ENCODE assay signal across 19 cellular contexts in genomic region chr5:147872744-147873435, GRCh38. TPM values are rescaled to one million over a fixed set of nuclear protein-coding genes. Genes with fewer than 3 reads are reported as not detected.
"Had no signal": no experiment of that assay in that cellular context is flagged by ENCODE, and none has a peak within 500 bp of the region (broad histone marks: within the 10 kb centered on the region; RNA-seq: fewer than 3 reads in every experiment).

No MANE protein-coding gene starts in this region.

RNA-seq across cellular contexts. Expression of gene SCGB3A2, which starts 5.6 kb away (rescaled TPM):
- total RNA-seq: chondrocyte; esophagus squamous epithelium; heart right ventricle; kidney; left lobe of liver; liver; mesothelial cell of epicardium; mucosa of descending colon; natural killer cell treated with Interleukin-12 subunit alpha and Interleukin-12 subunit beta and Interleukin-15 and Interleukin-18, amount 100 ng/mL, for 72 hours; osteocyte; psoas muscle; renal cortical epithelial cell; sigmoid colon; skeletal muscle tissue; spleen; testis; urinary bladder had no signal
- polyA plus RNA-seq: liver, urinary bladder had no signal

RNA-seq across cellular contexts. Expression of gene C5orf46, which starts 33.4 kb away (rescaled TPM):
- total RNA-seq: colonic mucosa; esophagus squamous epithelium; kidney; left lobe of liver; liver; lung; mucosa of descending colon; natural killer cell treated with Interleukin-12 subunit alpha and Interleukin-12 subunit beta and Interleukin-15 and Interleukin-18, amount 100 ng/mL, for 72 hours; osteocyte; psoas muscle; sigmoid colon; skeletal muscle tissue; spleen had no signal
- polyA plus RNA-seq: liver, lung, psoas muscle, sigmoid colon, spleen, urinary bladder had no signal

RNA-seq across cellular contexts. Expression of gene SPINK1, which starts 41.4 kb away (rescaled TPM):
- total RNA-seq: chondrocyte; esophagus squamous epithelium; natural killer cell treated with Interleukin-12 subunit alpha and Interleukin-12 subunit beta and Interleukin-15 and Interleukin-18, amount 100 ng/mL, for 72 hours; osteocyte; skeletal muscle tissue; testis had no signal
